Comparison of ENCODE assay signal across 18 cellular contexts in the genomic region with DNA sequence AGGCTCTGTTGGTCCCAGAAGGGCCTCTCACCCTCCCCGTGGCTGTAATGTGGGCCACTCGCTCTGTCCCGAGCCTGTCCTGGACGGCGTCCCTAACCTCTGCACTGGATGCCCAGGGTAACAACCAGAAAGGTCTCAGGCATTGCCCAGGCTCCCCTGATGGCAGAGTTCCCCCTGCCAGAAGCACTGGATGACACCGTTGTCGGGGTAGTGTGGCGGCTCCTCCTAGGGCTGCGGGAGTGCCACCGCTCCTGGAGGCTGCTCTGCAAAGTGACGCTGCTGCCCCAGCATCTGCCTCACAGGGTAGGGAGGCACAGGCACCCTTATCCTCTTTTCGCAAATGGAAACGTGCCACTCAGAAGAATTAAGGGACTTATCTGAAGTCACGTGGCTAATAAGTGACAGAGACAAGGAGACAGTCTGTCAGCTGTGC. TPM values are rescaled to one million over a fixed set of nuclear protein-coding genes. Genes with fewer than 3 reads are reported as not detected.
DNase-seq lines count a peak whose midpoint lies in the region; ATAC-seq and TF ChIP-seq lines count a peak whose summit lies in the region.
"Had no signal": no experiment of that assay in that cellular context is flagged by ENCODE, and none has a peak within 500 bp of the region (broad histone marks: within the 10 kb centered on the region; RNA-seq: fewer than 3 reads in every experiment).

No MANE protein-coding gene starts in this region.

- no peaks in the 10 kb centered on the region for H3K9me3 ChIP-seq in CD8-positive, alpha-beta T cell (ENCODE audit: low read length)
- H3K9me3 ChIP-seq in cardiac muscle cell (ENCODE audit: low read depth): no peaks in the 10 kb centered on the region
- H3K9me3 ChIP-seq: mucosa of descending colon, stomach had no signal

- peak overlapping the region; percentile 67 for H3K27ac Mint-ChIP-seq in CD8-positive, alpha-beta T cell
- H3K27ac Mint-ChIP-seq in naive thymus-derived CD8-positive, alpha-beta T cell: peak overlapping the region in 8 of 10 donors; percentile 21 to 96 (median 70)
- H3K27ac Mint-ChIP-seq in type B pancreatic cell: no peak overlapping the region
- H3K27ac Mint-ChIP-seq in T-cell: no peak overlapping the region

- no peaks in the 10 kb centered on the region for H3K27me3 ChIP-seq in CD8-positive, alpha-beta T cell (ENCODE audit: insufficient read depth, low read length)
- H3K27me3 ChIP-seq in cardiac muscle cell: no peaks in the 10 kb centered on the region
- H3K27me3 ChIP-seq: stomach had no signal

- H3K4me1 ChIP-seq in CD8-positive, alpha-beta T cell (ENCODE audit: insufficient read depth, low read length): no peaks in the 10 kb centered on the region
- H3K4me1 ChIP-seq in cardiac muscle cell (ENCODE audit: low read depth): no peaks in the 10 kb centered on the region
- H3K4me1 ChIP-seq: stomach had no signal

- POLR2A ChIA-PET in CD8-positive, alpha-beta T cell (lab: Charles Lee): no interaction called here
- POLR2A ChIA-PET in naive thymus-derived CD8-positive, alpha-beta T cell (lab: Charles Lee): interaction anchor here (1.5 kb wide), 1 partner anchor 32 kb away, joined by 3 read pairs; a partner anchor contains a TSS
- POLR2A ChIA-PET in T-cell (lab: Charles Lee): no interaction called here

- H3K9me3 Mint-ChIP-seq in CD8-positive, alpha-beta T cell: no peaks in the 10 kb centered on the region
- H3K9me3 Mint-ChIP-seq in naive thymus-derived CD8-positive, alpha-beta T cell: no peaks in the 10 kb centered on the region
- no peaks in the 10 kb centered on the region for H3K9me3 Mint-ChIP-seq in type B pancreatic cell
- H3K9me3 Mint-ChIP-seq in T-cell: no peaks in the 10 kb centered on the region

- DNase-seq in CD8-positive, alpha-beta T cell: no peak
- DNase-seq in NCI-H82 (lab: John Stamatoyannopoulos, UW) (peak; percentile 96), cardiac muscle cell (ENCODE audit: low read depth in 1 of 2, low spot score in 1 of 2) (no peak), type B pancreatic cell (ENCODE audit: extremely low spot score, unreplicated experiment) (no peak), T-cell (no peak), GM13977 (ENCODE audit: low spot score) (no peak), UCSD-AML1 (lab: John Stamatoyannopoulos, UW; ENCODE audit: unreplicated experiment) (no peak)
- DNase-seq in naive thymus-derived CD8-positive, alpha-beta T cell: no peak
- DNase-seq: activated CD4-positive, alpha-beta T cell treated with anti-CD3 and anti-CD28 coated beads, Interleukin-2, amount 50 U/mL, for 4 hours; activated effector memory CD4-positive, alpha-beta T cell treated with anti-CD3 and anti-CD28 coated beads, Interleukin-2, amount 50 U/mL, for 16 hours; NCI-H146; OCI-M1; stimulated activated CD4-positive, alpha-beta T cell treated with anti-CD3 and anti-CD28 coated beads, Interleukin-12 subunit alpha, Interleukin-12 subunit beta, amount 100 ng/mL, for 4 hours; stomach had no signal

- CTCF ChIA-PET in CD8-positive, alpha-beta T cell (lab: Charles Lee): no interaction called here
- CTCF ChIA-PET in T-cell (lab: Charles Lee): no interaction called here

- in situ Hi-C loops in GM13977 (cut with MboI; ENCODE audit: low pct_unique_long_range_greater_than_20kb, low sequenced_read_pairs, unreplicated experiment): no loop called here

- no peak for TF ChIP-seq CTCF in CD8-positive, alpha-beta T cell (IDR thresholded peaks at IDR 0.05)
- TF ChIP-seq CTCF in cardiac muscle cell (IDR thresholded peaks at IDR 0.05; ENCODE audit: low read depth, low read length): no peak
- TF ChIP-seq CTCF in type B pancreatic cell (conservative IDR thresholded peaks at IDR 0.05): no peak
- no peak for TF ChIP-seq CTCF in GM13977 (IDR thresholded peaks at IDR 0.05; ENCODE audit: extremely low read depth, insufficient read depth, missing control alignments)

- peaks cover 66% of the 10 kb centered on the region for H3K36me3 ChIP-seq in CD8-positive, alpha-beta T cell (ENCODE audit: insufficient read depth, low read length)
- peaks cover 52% of the 10 kb centered on the region for H3K36me3 ChIP-seq in cardiac muscle cell

- H3K4me3 Mint-ChIP-seq in CD8-positive, alpha-beta T cell: no peak overlapping the region
- no peak overlapping the region for H3K4me3 Mint-ChIP-seq in naive thymus-derived CD8-positive, alpha-beta T cell
- no peak overlapping the region for H3K4me3 Mint-ChIP-seq in type B pancreatic cell
- no peak overlapping the region for H3K4me3 Mint-ChIP-seq in T-cell

- intact Hi-C loops in CD8-positive, alpha-beta T cell (cut with DNase I, micrococcal nuclease): no loop called here

- no peak overlapping the region for H3K27ac ChIP-seq in CD8-positive, alpha-beta T cell (ENCODE audit: low read depth, low read length)
- peak overlapping the region; percentile 51 for H3K27ac ChIP-seq in cardiac muscle cell
- H3K27ac ChIP-seq: coronary artery, epithelial cell of prostate, stomach had no signal

- peaks cover 88% of the 10 kb centered on the region for H3K36me3 Mint-ChIP-seq in CD8-positive, alpha-beta T cell
- peaks cover 0 to 97% (median 35%) of the 10 kb centered on the region in 3 donors for H3K36me3 Mint-ChIP-seq in naive thymus-derived CD8-positive, alpha-beta T cell
- H3K36me3 Mint-ChIP-seq in type B pancreatic cell: peaks cover 32% of the 10 kb centered on the region
- H3K36me3 Mint-ChIP-seq in T-cell: peaks cover 74% of the 10 kb centered on the region

- ATAC-seq in CD8-positive, alpha-beta T cell: no peak
- ATAC-seq in naive thymus-derived CD8-positive, alpha-beta T cell: no peak
- no peak for ATAC-seq in T-cell (replicated peaks in 1 of 4)
- ATAC-seq: mucosa of descending colon had no signal

- H3K4me1 Mint-ChIP-seq in CD8-positive, alpha-beta T cell (ENCODE audit: low read depth): peaks cover 8% of the 10 kb centered on the region
- H3K4me1 Mint-ChIP-seq in naive thymus-derived CD8-positive, alpha-beta T cell: peaks cover 9 to 21% (median 13%) of the 10 kb centered on the region in 4 donors
- no peaks in the 10 kb centered on the region for H3K4me1 Mint-ChIP-seq in type B pancreatic cell (ENCODE audit: unreplicated experiment)
- H3K4me1 Mint-ChIP-seq in T-cell: peaks cover 3 to 7% (median 4%) of the 10 kb centered on the region in 3 donors

- H3K4me3 ChIP-seq in CD8-positive, alpha-beta T cell (ENCODE audit: low read depth, low read length): no peak overlapping the region
- H3K4me3 ChIP-seq in cardiac muscle cell: no peak overlapping the region
- H3K4me3 ChIP-seq: coronary artery, mucosa of descending colon, stomach had no signal

- H3K27me3 Mint-ChIP-seq in CD8-positive, alpha-beta T cell (ENCODE audit: low read depth): no peaks in the 10 kb centered on the region
- H3K27me3 Mint-ChIP-seq in naive thymus-derived CD8-positive, alpha-beta T cell: no peaks in the 10 kb centered on the region
- no peaks in the 10 kb centered on the region for H3K27me3 Mint-ChIP-seq in type B pancreatic cell
- no peaks in the 10 kb centered on the region for H3K27me3 Mint-ChIP-seq in T-cell
- H3K27me3 Mint-ChIP-seq: progenitor cell of endocrine pancreas had no signal

RNA-seq across cellular contexts. Expression of a gene that starts 32.0 kb away (rescaled TPM):
- total RNA-seq in CD8-positive, alpha-beta T cell: 10 to 100 TPM; 32.9 to 35.6 TPM
- total RNA-seq in cardiac muscle cell (11.9 and 16.5 TPM in 2 replicates), type B pancreatic cell (ENCODE audit: low replicate concordance) (30.5 and 32.8 TPM in 2 replicates), T-cell (10 to 100 TPM; 64.5 to 91.3 (median 84.1) TPM)
- 13.7 and 15.1 TPM in 2 replicates for polyA plus RNA-seq in cardiac muscle cell
- total RNA-seq in naive thymus-derived CD8-positive, alpha-beta T cell: 100 to 1,000 TPM; 107 to 112 TPM
- polyA plus RNA-seq in naive thymus-derived CD8-positive, alpha-beta T cell: 10 to 100 TPM in 2 of 3 donors, 1 to 10 TPM in 1; 8.6 to 17.8 (median 14.4) TPM

Comparison
In these comparisons a context has a peak if more than half of its experiments do, and no peak if none do; other contexts are left out.
1. H3K27ac Mint-ChIP-seq: peak in CD8-positive, alpha-beta T cell (single experiment) and naive thymus-derived CD8-positive, alpha-beta T cell (8 of 10); none in type B pancreatic cell (single experiment) and T-cell (0 of 2).